In genomic region chr22:44623771-44624510, GRCh38 we compare ENCODE assay signal across 10 cellular contexts.
DNase-seq lines count a peak whose midpoint lies in the region; ATAC-seq and TF ChIP-seq lines count a peak whose summit lies in the region.
"Had no signal": no experiment of that assay in that cellular context is flagged by ENCODE, and none has a peak within 500 bp of the region (broad histone marks: within the 10 kb centered on the region; RNA-seq: fewer than 3 reads in every experiment).

No MANE protein-coding gene starts in this region.

- no peaks in the 10 kb centered on the region for H3K27me3 Mint-ChIP-seq in T-helper 2 cell treated with Interferon-gamma antibody and Interleukin-4, amounts not matched to agents 5 μg/mL and 100 μg/mL, for 36 hours (ENCODE audit: low read depth)

- H3K36me3 ChIP-seq in H7 (replicated peaks; ENCODE audit: control insufficient read depth, insufficient read depth, low read length) (no peaks in the 10 kb centered on the region), upper lobe of left lung (no peaks in the 10 kb centered on the region)
- H3K36me3 ChIP-seq: vagina had no signal

- no peak overlapping the region for H3K4me3 ChIP-seq in H7 (ENCODE audit: insufficient read depth, low read depth, low read length)
- H3K4me3 ChIP-seq in upper lobe of left lung = no peak overlapping the region
- H3K4me3 ChIP-seq: vagina had no signal

- H3K9me3 ChIP-seq in upper lobe of left lung = no peaks in the 10 kb centered on the region
- H3K9me3 ChIP-seq: vagina had no signal

- H3K4me1 Mint-ChIP-seq in T-helper 2 cell treated with Interferon-gamma antibody and Interleukin-4, amounts not matched to agents 5 μg/mL and 100 μg/mL, for 36 hours (ENCODE audit: low read depth) = peaks cover 6% of the 10 kb centered on the region

- whole genome bisulfite sequencing in upper lobe of left lung, 2 donors = 55 to 68% methylated on average over 11 to 24 of the region's 24 CpGs

- DNase-seq in CD1c-positive myeloid dendritic cell (ENCODE audit: extremely low spot score) (peak; percentile 18), H7 (peak; percentile 88), iris pigment epithelial cell (ENCODE audit: low read depth) (peak; percentile 12), upper lobe of left lung (no peak)
- no peak for DNase-seq in T-helper 2 cell treated with Interferon-gamma antibody and Interleukin-4, amounts not matched to agents 5 μg/mL and 100 μg/mL, for 36 hours (ENCODE audit: low spot score)
- DNase-seq in stimulated activated CD4-positive, alpha-beta T cell treated with anti-CD3 and anti-CD28 coated beads, Interleukin-2, amount 100 ng/mL, for 24 hours = no peak

- H3K27me3 ChIP-seq in H7 (ENCODE audit: control insufficient read depth, insufficient read depth, low read length) (peaks cover 27% of the 10 kb centered on the region), upper lobe of left lung (peaks cover 0 to 15% (median 5%) of the 10 kb centered on the region in 4 donors)
- H3K27me3 ChIP-seq: vagina had no signal

- ATAC-seq in GM21619 (IDR thresholded peaks at IDR 0.05; ENCODE audit: unreplicated experiment) (no peak), upper lobe of left lung (ENCODE audit: low FRiP score in 2 of 2) (no peak), GM21723 (IDR thresholded peaks at IDR 0.05; ENCODE audit: unreplicated experiment) (no peak)

- peak overlapping the region; percentile 12 for H3K27ac Mint-ChIP-seq in T-helper 2 cell treated with Interferon-gamma antibody and Interleukin-4, amounts not matched to agents 5 μg/mL and 100 μg/mL, for 36 hours

- no peaks in the 10 kb centered on the region for H3K9me3 Mint-ChIP-seq in T-helper 2 cell treated with Interferon-gamma antibody and Interleukin-4, amounts not matched to agents 5 μg/mL and 100 μg/mL, for 36 hours

- no peaks in the 10 kb centered on the region for H3K36me3 Mint-ChIP-seq in T-helper 2 cell treated with Interferon-gamma antibody and Interleukin-4, amounts not matched to agents 5 μg/mL and 100 μg/mL, for 36 hours (ENCODE audit: low read depth)

- TF ChIP-seq EP300 in upper lobe of left lung (IDR thresholded peaks at IDR 0.05) = no peak

- no peak overlapping the region for H3K27ac ChIP-seq in upper lobe of left lung
- H3K27ac ChIP-seq: parathyroid adenoma, vagina had no signal

- no peak overlapping the region for H3K4me3 Mint-ChIP-seq in T-helper 2 cell treated with Interferon-gamma antibody and Interleukin-4, amounts not matched to agents 5 μg/mL and 100 μg/mL, for 36 hours

- H3K4me1 ChIP-seq in upper lobe of left lung = peaks cover 0 to 13% (median 5%) of the 10 kb centered on the region in 4 donors
- H3K4me1 ChIP-seq: parathyroid adenoma, vagina had no signal

- TF ChIP-seq CTCF in upper lobe of left lung (IDR thresholded peaks at IDR 0.05) = no peak

- no peak for TF ChIP-seq POLR2A in upper lobe of left lung (IDR thresholded peaks at IDR 0.05)

Comparison
In these comparisons a context has a peak if more than half of its experiments do, and no peak if none do; other contexts are left out.
1. DNase-seq: peak in CD1c-positive myeloid dendritic cell (single experiment), H7 (single experiment) and iris pigment epithelial cell (single experiment); none in T-helper 2 cell treated with Interferon-gamma antibody and Interleukin-4, amounts not matched to agents 5 μg/mL and 100 μg/mL, for 36 hours (single experiment), upper lobe of left lung (0 of 2) and stimulated activated CD4-positive, alpha-beta T cell treated with anti-CD3 and anti-CD28 coated beads, Interleukin-2, amount 100 ng/mL, for 24 hours (0 of 2).